ENCODE assay signal across 8 cellular contexts in genomic region chr2:121736462-121737336, GRCh38. TPM values are rescaled to one million over a fixed set of nuclear protein-coding genes. Genes with fewer than 3 reads are reported as not detected.
DNase-seq lines count a peak whose midpoint lies in the region; ATAC-seq and TF ChIP-seq lines count a peak whose summit lies in the region.

Gene NIFK, minus strand, starts transcription at chr2:121736875. Its CDS starts 25 bp downstream, at chr2:121736850.

- no peak for TF ChIP-seq CTCF in GM12864 (IDR thresholded peaks at IDR 0.05; ENCODE audit: low read depth, low read length, missing control alignments)
- TF ChIP-seq CTCF in omental fat pad (IDR thresholded peaks at IDR 0.05): no peak

- no peaks in the 10 kb centered on the region for H3K27me3 Mint-ChIP-seq in activated naive CD8-positive, alpha-beta T cell

- peaks cover 7% of the 10 kb centered on the region for H3K36me3 Mint-ChIP-seq in activated naive CD8-positive, alpha-beta T cell

- peak within 1 kb of the TSS; percentile 51 for H3K27ac ChIP-seq in temporal lobe (ENCODE audit: low read depth, low read length)

- H3K27ac Mint-ChIP-seq in activated naive CD8-positive, alpha-beta T cell: peak within 1 kb of the TSS; percentile 96

- DNase-seq in GM12864 (ENCODE audit: low read depth) (peak; percentile 85), NCI-H1105 treated with DMSO at 0.1 percent for 48 hours (lab: John Stamatoyannopoulos, UW) (peak; percentile 89), SKM-1 treated with dmso at 0.1 percent for 144 hours (lab: John Stamatoyannopoulos, UW; ENCODE audit: unreplicated experiment) (peak; percentile 96), glomerular visceral epithelial cell (ENCODE audit: extremely low spot score) (peak; percentile 99), omental fat pad (ENCODE audit: low spot score) (peak; percentile 98)

- H3K4me3 ChIP-seq in GM12864 (ENCODE audit: low read depth, low read length): peak within 1 kb of the TSS; percentile 98

- H3K4me1 Mint-ChIP-seq in activated naive CD8-positive, alpha-beta T cell (ENCODE audit: low read depth): peaks cover 42% of the 10 kb centered on the region

- no peaks in the 10 kb centered on the region for H3K9me3 Mint-ChIP-seq in activated naive CD8-positive, alpha-beta T cell (ENCODE audit: low read depth)

- ATAC-seq in HG02678 (IDR thresholded peaks at IDR 0.05; ENCODE audit: unreplicated experiment) (peak; percentile 90), omental fat pad (ENCODE audit: low FRiP score) (peak; percentile 99)

- peak within 1 kb of the TSS; percentile 90 for H3K4me3 Mint-ChIP-seq in activated naive CD8-positive, alpha-beta T cell

RNA-seq across cellular contexts. Expression of gene NIFK, which starts in this region (rescaled TPM):
- total RNA-seq in omental fat pad (10 to 100 TPM; 33.1 to 97.6 (median 50.1) TPM), temporal lobe (34.9 TPM)

Comparison
In these comparisons a context has a peak if more than half of its experiments do, and no peak if none do; other contexts are left out.
1. Peak in every context shown above with its lines: DNase-seq, ATAC-seq, H3K4me3 ChIP-seq and H3K27ac ChIP-seq.